ENCODE assay signal across 16 cellular contexts in the genomic region with DNA sequence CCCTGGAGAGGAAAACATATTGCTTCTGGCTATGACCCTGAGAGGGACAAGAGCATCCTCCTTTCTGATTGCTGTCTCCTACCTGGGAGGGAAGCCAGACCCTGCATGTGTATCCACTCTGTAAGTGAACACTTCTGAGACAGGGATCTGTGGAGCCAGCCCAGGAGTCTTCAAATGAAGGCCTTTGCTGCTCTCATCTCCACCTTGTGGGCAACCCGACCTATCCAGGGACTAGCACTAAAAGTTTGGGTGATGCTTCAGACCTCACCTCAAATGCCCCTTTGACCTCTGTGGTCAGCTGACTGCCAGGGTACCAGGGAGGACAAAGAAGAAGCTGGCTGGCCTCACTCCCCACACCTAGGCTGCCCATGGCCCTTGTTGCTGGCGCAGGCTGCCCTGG.
"Had no signal": no experiment of that assay in that cellular context is flagged by ENCODE, and none has a peak within 500 bp of the region (broad histone marks: within the 10 kb centered on the region; RNA-seq: fewer than 3 reads in every experiment).

No MANE protein-coding gene starts in this region.

- ATAC-seq: effector memory CD8-positive, alpha-beta T cell; gastroesophageal sphincter; lower lobe of right lung; natural killer cell; right cardiac atrium had no signal

- H3K9me3 ChIP-seq: esophagus squamous epithelium, gastroesophageal sphincter, lower lobe of right lung had no signal

- H3K27ac Mint-ChIP-seq: effector memory CD8-positive, alpha-beta T cell; memory B cell; mesothelial cell of epicardium; natural killer cell had no signal

- H3K36me3 ChIP-seq: esophagus squamous epithelium, gastroesophageal sphincter, lower lobe of right lung had no signal

- H3K27me3 ChIP-seq: esophagus squamous epithelium, gastroesophageal sphincter, hepatocyte had no signal

- H3K9me3 Mint-ChIP-seq: effector memory CD8-positive, alpha-beta T cell; memory B cell; mesothelial cell of epicardium; natural killer cell; neural crest cell had no signal

- H3K36me3 Mint-ChIP-seq: memory B cell, mesothelial cell of epicardium, natural killer cell had no signal

- H3K4me3 Mint-ChIP-seq: effector memory CD8-positive, alpha-beta T cell; memory B cell; mesothelial cell of epicardium; natural killer cell; neural crest cell had no signal

- H3K4me1 Mint-ChIP-seq: memory B cell, mesothelial cell of epicardium, natural killer cell had no signal

- H3K4me3 ChIP-seq: esophagus squamous epithelium, gastroesophageal sphincter, hepatocyte, lower lobe of right lung, smooth muscle cell had no signal

- DNase-seq: effector memory CD8-positive, alpha-beta T cell; esophagus squamous epithelium; foreskin fibroblast; kidney glomerular epithelial cell; lower lobe of right lung; natural killer cell; right cardiac atrium; stimulated activated CD4-positive, alpha-beta T cell treated with anti-CD3 and anti-CD28 coated beads, Interleukin-2, amount 100 ng/mL, for 48 hours; stimulated activated naive CD4-positive, alpha-beta T cell treated with Interleukin-2 at 50 U/mL for 16 hours; trophoblast cell had no signal

- H3K27ac ChIP-seq: esophagus squamous epithelium, gastroesophageal sphincter, hepatocyte, lower lobe of right lung had no signal
